Comparison of ENCODE assay signal across 1 cellular context in genomic region chr4:74505355-74505978, GRCh38.
TF ChIP-seq lines count a peak whose summit lies in the region.
"Not testable (repeated sequence)": the region's sequence is repeated elsewhere in the genome, so short reads cannot be mapped to it uniquely, and the experiment has no call there.

No MANE protein-coding gene starts in this region.

TF ChIP-seq in HepG2, 621 proteins besides CTCF, POLR2A, EP300 and RAD21 (continued from another document):
- TF ChIP-seq ARID5B (CRISPR knock-in tag; IDR thresholded peaks at IDR 0.05) (0 out of 2 replicates have a peak, but pooled peaks have one; percentile 34), KAT8 (CRISPR knock-in tag; IDR thresholded peaks at IDR 0.05) (0 out of 2 replicates have a peak, but pooled peaks have one; percentile 33), ZNF292 (CRISPR knock-in tag; IDR thresholded peaks at IDR 0.05; ENCODE audit: borderline replicate concordance, low read depth) (peak; percentile 50; the same call in 1 of the 2 replicates), SALL1 (CRISPR knock-in tag; IDR thresholded peaks at IDR 0.05) (peak; percentile 27; the same call in 1 of the 2 replicates), GATAD2A (CRISPR knock-in tag; IDR thresholded peaks at IDR 0.05) (0 out of 2 replicates have a peak, but pooled peaks have one; percentile 13), GABPA (CRISPR knock-in tag; IDR thresholded peaks at IDR 0.05; ENCODE audit: low read depth) (peak; percentile 32; the same call in 1 of the 2 replicates), RARA (CRISPR knock-in tag; IDR thresholded peaks at IDR 0.05) (0 out of 2 replicates have a peak, but pooled peaks have one; percentile 17), FOSL2 (CRISPR knock-in tag; IDR thresholded peaks at IDR 0.05) (peak; percentile 47; the same call in 1 of the 2 replicates), FOXA1 (CRISPR knock-in tag; IDR thresholded peaks at IDR 0.05) (peak; percentile 84), FOXK1 (CRISPR knock-in tag; IDR thresholded peaks at IDR 0.05; ENCODE audit: borderline replicate concordance, low read depth) (peak; percentile 53; the same call in 1 of the 2 replicates), HOXA3 (CRISPR knock-in tag; IDR thresholded peaks at IDR 0.05) (peak; percentile 53; the same call in 1 of the 2 replicates), ZNF281 (CRISPR knock-in tag; IDR thresholded peaks at IDR 0.05; ENCODE audit: borderline replicate concordance) (peak; percentile 54; the same call in 1 of the 2 replicates), FOXP4 (CRISPR knock-in tag; IDR thresholded peaks at IDR 0.05) (peak; percentile 21; the same call in 1 of the 2 replicates)
- not testable (repeated sequence) for TF ChIP-seq GABPA (IDR thresholded peaks at IDR 0.05; ENCODE audit: low read depth, low read length); FOXA1 (IDR thresholded peaks at IDR 0.05)
